ENCODE assay signal across 1 cellular context in genomic region chr22:46652081-46652929, GRCh38.
A peak's percentile ranks its signal among the peaks of the same experiment; 100 is the strongest.
TF ChIP-seq lines count a peak whose summit lies in the region.

No MANE protein-coding gene starts in this region.

TF ChIP-seq in HepG2, 621 proteins besides CTCF, POLR2A, EP300 and RAD21 (continued from another document and continues in another):
- TF ChIP-seq, protein P1, sequence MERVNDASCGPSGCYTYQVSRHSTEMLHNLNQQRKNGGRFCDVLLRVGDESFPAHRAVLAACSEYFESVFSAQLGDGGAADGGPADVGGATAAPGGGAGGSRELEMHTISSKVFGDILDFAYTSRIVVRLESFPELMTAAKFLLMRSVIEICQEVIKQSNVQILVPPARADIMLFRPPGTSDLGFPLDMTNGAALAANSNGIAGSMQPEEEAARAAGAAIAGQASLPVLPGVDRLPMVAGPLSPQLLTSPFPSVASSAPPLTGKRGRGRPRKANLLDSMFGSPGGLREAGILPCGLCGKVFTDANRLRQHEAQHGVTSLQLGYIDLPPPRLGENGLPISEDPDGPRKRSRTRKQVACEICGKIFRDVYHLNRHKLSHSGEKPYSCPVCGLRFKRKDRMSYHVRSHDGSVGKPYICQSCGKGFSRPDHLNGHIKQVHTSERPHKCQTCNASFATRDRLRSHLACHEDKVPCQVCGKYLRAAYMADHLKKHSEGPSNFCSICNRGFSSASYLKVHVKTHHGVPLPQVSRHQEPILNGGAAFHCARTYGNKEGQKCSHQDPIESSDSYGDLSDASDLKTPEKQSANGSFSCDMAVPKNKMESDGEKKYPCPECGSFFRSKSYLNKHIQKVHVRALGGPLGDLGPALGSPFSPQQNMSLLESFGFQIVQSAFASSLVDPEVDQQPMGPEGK (CRISPR knock-in tag; IDR thresholded peaks at IDR 0.05): peak; percentile 68
- peak; percentile 55; the same call in 1 of the 2 replicates for TF ChIP-seq ATF1 (CRISPR knock-in tag; IDR thresholded peaks at IDR 0.05)
- TF ChIP-seq ETV6 (CRISPR knock-in tag; conservative IDR thresholded peaks at IDR 0.05): 0 out of 2 replicates have a peak, but pooled peaks have one; percentile 44
- TF ChIP-seq ZBTB34 (CRISPR knock-in tag; IDR thresholded peaks at IDR 0.05): no peak
- TF ChIP-seq ATF4 (CRISPR knock-in tag; IDR thresholded peaks at IDR 0.05): no peak
- TF ChIP-seq IKZF5 (CRISPR knock-in tag; IDR thresholded peaks at IDR 0.05): 0 out of 2 replicates have a peak, but pooled peaks have one; percentile 48
- TF ChIP-seq ZNF737 (CRISPR knock-in tag; IDR thresholded peaks at IDR 0.05; ENCODE audit: borderline replicate concordance): peak; percentile 10; the same call in 1 of the 2 replicates
- peak in 1 of 2 experiments; percentile 69; a peak in 1 of 4 replicates for TF ChIP-seq KLF16 (CRISPR knock-in tag; IDR thresholded peaks at IDR 0.05)
- TF ChIP-seq MIER2 (CRISPR knock-in tag; IDR thresholded peaks at IDR 0.05): 0 out of 2 replicates have a peak, but pooled peaks have one; percentile 12
- TF ChIP-seq NR2C2 (CRISPR knock-in tag; IDR thresholded peaks at IDR 0.05; ENCODE audit: borderline replicate concordance): peak; percentile 90
- TF ChIP-seq CBX1 (IDR thresholded peaks at IDR 0.05; ENCODE audit: low read depth): no peak
- TF ChIP-seq UBTF (CRISPR knock-in tag; IDR thresholded peaks at IDR 0.05): 0 out of 2 replicates have a peak, but pooled peaks have one; percentile 12
- TF ChIP-seq NCOA2 (CRISPR knock-in tag; IDR thresholded peaks at IDR 0.05): peak; percentile 76
- peak; percentile 94 for TF ChIP-seq ZSCAN25 (CRISPR knock-in tag; IDR thresholded peaks at IDR 0.05)
- TF ChIP-seq ERF (CRISPR knock-in tag; IDR thresholded peaks at IDR 0.05): peak; percentile 59; the same call in 1 of the 2 replicates
- TF ChIP-seq, protein P2, sequence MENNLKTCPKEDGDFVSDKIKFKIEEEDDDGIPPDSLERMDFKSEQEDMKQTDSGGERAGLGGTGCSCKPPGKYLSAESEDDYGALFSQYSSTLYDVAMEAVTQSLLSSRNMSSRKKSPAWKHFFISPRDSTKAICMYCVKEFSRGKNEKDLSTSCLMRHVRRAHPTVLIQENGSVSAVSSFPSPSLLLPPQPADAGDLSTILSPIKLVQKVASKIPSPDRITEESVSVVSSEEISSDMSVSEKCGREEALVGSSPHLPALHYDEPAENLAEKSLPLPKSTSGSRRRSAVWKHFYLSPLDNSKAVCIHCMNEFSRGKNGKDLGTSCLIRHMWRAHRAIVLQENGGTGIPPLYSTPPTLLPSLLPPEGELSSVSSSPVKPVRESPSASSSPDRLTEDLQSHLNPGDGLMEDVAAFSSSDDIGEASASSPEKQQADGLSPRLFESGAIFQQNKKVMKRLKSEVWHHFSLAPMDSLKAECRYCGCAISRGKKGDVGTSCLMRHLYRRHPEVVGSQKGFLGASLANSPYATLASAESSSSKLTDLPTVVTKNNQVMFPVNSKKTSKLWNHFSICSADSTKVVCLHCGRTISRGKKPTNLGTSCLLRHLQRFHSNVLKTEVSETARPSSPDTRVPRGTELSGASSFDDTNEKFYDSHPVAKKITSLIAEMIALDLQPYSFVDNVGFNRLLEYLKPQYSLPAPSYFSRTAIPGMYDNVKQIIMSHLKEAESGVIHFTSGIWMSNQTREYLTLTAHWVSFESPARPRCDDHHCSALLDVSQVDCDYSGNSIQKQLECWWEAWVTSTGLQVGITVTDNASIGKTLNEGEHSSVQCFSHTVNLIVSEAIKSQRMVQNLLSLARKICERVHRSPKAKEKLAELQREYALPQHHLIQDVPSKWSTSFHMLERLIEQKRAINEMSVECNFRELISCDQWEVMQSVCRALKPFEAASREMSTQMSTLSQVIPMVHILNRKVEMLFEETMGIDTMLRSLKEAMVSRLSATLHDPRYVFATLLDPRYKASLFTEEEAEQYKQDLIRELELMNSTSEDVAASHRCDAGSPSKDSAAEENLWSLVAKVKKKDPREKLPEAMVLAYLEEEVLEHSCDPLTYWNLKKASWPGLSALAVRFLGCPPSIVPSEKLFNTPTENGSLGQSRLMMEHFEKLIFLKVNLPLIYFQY (CRISPR knock-in tag; IDR thresholded peaks at IDR 0.05; ENCODE audit: borderline replicate concordance): peak; percentile 89; the same call in 1 of the 2 replicates
- no peak for TF ChIP-seq HHEX (CRISPR knock-in tag; IDR thresholded peaks at IDR 0.05)
- peak; percentile 63; the same call in 1 of the 2 replicates for TF ChIP-seq GATAD1 (CRISPR knock-in tag; IDR thresholded peaks at IDR 0.05)
- peak; percentile 51; the same call in 1 of the 2 replicates for TF ChIP-seq RBFOX2 (IDR thresholded peaks at IDR 0.05; ENCODE audit: low read depth, low read length)
- TF ChIP-seq ZZZ3 (CRISPR knock-in tag; IDR thresholded peaks at IDR 0.05; ENCODE audit: borderline replicate concordance): no peak; the same call in 1 of the 2 replicates
- peak; percentile 65 for TF ChIP-seq JUN (CRISPR knock-in tag; IDR thresholded peaks at IDR 0.05)
- TF ChIP-seq, protein P3, sequence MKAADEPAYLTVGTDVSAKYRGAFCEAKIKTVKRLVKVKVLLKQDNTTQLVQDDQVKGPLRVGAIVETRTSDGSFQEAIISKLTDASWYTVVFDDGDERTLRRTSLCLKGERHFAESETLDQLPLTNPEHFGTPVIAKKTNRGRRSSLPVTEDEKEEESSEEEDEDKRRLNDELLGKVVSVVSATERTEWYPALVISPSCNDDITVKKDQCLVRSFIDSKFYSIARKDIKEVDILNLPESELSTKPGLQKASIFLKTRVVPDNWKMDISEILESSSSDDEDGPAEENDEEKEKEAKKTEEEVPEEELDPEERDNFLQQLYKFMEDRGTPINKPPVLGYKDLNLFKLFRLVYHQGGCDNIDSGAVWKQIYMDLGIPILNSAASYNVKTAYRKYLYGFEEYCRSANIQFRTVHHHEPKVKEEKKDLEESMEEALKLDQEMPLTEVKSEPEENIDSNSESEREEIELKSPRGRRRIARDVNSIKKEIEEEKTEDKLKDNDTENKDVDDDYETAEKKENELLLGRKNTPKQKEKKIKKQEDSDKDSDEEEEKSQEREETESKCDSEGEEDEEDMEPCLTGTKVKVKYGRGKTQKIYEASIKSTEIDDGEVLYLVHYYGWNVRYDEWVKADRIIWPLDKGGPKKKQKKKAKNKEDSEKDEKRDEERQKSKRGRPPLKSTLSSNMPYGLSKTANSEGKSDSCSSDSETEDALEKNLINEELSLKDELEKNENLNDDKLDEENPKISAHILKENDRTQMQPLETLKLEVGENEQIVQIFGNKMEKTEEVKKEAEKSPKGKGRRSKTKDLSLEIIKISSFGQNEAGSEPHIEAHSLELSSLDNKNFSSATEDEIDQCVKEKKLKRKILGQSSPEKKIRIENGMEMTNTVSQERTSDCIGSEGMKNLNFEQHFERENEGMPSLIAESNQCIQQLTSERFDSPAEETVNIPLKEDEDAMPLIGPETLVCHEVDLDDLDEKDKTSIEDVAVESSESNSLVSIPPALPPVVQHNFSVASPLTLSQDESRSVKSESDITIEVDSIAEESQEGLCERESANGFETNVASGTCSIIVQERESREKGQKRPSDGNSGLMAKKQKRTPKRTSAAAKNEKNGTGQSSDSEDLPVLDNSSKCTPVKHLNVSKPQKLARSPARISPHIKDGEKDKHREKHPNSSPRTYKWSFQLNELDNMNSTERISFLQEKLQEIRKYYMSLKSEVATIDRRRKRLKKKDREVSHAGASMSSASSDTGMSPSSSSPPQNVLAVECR (CRISPR knock-in tag; IDR thresholded peaks at IDR 0.05; ENCODE audit: borderline replicate concordance): peak; percentile 12; the same call in 1 of the 2 replicates
- TF ChIP-seq HOXD1 (CRISPR knock-in tag; IDR thresholded peaks at IDR 0.05): peak; percentile 49; the same call in 1 of the 2 replicates
- TF ChIP-seq HDAC2 (CRISPR knock-in tag; IDR thresholded peaks at IDR 0.05): peak; percentile 92
- TF ChIP-seq ZNF235 (CRISPR knock-in tag; IDR thresholded peaks at IDR 0.05; ENCODE audit: borderline replicate concordance): 0 out of 2 replicates have a peak, but pooled peaks have one; percentile 48
- TF ChIP-seq ZSCAN9 (CRISPR knock-in tag; IDR thresholded peaks at IDR 0.05; ENCODE audit: borderline replicate concordance): no peak
- TF ChIP-seq ELF1 (CRISPR knock-in tag; IDR thresholded peaks at IDR 0.05): peak; percentile 51
- peak; percentile 73 for TF ChIP-seq SP5 (CRISPR knock-in tag; IDR thresholded peaks at IDR 0.05; ENCODE audit: borderline replicate concordance, low read depth)
- TF ChIP-seq FOXO1 (CRISPR knock-in tag; IDR thresholded peaks at IDR 0.05): peak; percentile 87
- TF ChIP-seq, protein P4, sequence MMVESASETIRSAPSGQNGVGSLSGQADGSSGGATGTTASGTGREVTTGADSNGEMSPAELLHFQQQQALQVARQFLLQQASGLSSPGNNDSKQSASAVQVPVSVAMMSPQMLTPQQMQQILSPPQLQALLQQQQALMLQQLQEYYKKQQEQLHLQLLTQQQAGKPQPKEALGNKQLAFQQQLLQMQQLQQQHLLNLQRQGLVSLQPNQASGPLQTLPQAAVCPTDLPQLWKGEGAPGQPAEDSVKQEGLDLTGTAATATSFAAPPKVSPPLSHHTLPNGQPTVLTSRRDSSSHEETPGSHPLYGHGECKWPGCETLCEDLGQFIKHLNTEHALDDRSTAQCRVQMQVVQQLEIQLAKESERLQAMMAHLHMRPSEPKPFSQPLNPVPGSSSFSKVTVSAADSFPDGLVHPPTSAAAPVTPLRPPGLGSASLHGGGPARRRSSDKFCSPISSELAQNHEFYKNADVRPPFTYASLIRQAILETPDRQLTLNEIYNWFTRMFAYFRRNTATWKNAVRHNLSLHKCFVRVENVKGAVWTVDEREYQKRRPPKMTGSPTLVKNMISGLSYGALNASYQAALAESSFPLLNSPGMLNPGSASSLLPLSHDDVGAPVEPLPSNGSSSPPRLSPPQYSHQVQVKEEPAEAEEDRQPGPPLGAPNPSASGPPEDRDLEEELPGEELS (CRISPR knock-in tag; IDR thresholded peaks at IDR 0.05): peak; percentile 78
- TF ChIP-seq, protein P5, sequence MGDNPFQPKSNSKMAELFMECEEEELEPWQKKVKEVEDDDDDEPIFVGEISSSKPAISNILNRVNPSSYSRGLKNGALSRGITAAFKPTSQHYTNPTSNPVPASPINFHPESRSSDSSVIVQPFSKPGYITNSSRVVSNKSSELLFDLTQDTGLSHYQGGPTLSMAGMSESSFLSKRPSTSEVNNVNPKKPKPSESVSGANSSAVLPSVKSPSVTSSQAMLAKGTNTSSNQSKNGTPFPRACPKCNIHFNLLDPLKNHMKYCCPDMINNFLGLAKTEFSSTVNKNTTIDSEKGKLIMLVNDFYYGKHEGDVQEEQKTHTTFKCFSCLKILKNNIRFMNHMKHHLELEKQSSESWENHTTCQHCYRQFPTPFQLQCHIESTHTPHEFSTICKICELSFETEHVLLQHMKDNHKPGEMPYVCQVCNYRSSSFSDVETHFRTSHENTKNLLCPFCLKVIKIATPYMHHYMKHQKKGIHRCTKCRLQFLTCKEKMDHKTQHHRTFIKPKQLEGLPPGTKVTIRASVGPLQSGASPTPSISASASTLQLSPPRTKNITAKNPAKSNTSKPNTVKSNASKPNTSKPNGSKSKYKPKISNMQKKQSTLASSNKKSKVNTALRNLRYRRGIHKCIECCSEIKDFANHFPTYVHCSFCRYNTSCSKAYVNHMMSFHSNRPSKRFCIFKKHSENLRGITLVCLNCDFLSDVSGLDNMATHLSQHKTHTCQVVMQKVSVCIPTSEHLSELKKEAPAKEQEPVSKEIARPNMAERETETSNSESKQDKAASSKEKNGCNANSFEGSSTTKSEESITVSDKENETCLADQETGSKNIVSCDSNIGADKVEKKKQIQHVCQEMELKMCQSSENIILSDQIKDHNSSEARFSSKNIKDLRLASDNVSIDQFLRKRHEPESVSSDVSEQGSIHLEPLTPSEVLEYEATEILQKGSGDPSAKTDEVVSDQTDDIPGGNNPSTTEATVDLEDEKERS (CRISPR knock-in tag; IDR thresholded peaks at IDR 0.05): peak; percentile 78; the same call in 1 of the 2 replicates
- no peak for TF ChIP-seq ZNF335 (CRISPR knock-in tag; IDR thresholded peaks at IDR 0.05)
- peak; percentile 89 for TF ChIP-seq SIX1 (CRISPR knock-in tag; IDR thresholded peaks at IDR 0.05; ENCODE audit: borderline replicate concordance)
- TF ChIP-seq KLF12 (CRISPR knock-in tag; IDR thresholded peaks at IDR 0.05; ENCODE audit: borderline replicate concordance): no peak
- peak; percentile 79 for TF ChIP-seq JUND (CRISPR knock-in tag; IDR thresholded peaks at IDR 0.05)
- peak; percentile 47; the same call in 1 of the 2 replicates for TF ChIP-seq PHF8 (CRISPR knock-in tag; IDR thresholded peaks at IDR 0.05)
- peak; percentile 60; the same call in 1 of the 2 replicates for TF ChIP-seq NRL (CRISPR knock-in tag; IDR thresholded peaks at IDR 0.05; ENCODE audit: borderline replicate concordance)
